ENCODE assay signal across 14 cellular contexts in genomic region chr4:109169160-109169559, GRCh38.
"Had no signal": no experiment of that assay in that cellular context is flagged by ENCODE, and none has a peak within 500 bp of the region (broad histone marks: within the 10 kb centered on the region; RNA-seq: fewer than 3 reads in every experiment).

No MANE protein-coding gene starts in this region.

- H3K27ac Mint-ChIP-seq: activated CD4-positive, alpha-beta T cell treated with anti-CD3 and anti-CD28 coated beads, Interleukin-2, amount 10 ng/mL, durations not matched to agents 7 days and 5 days; activated naive CD8-positive, alpha-beta T cell; natural killer cell; stimulated activated naive B cell treated with anti-CD40 and anti-IgM and Interleukin-4, amounts not matched to agents 10 μg/mL and 1 μg/mL and 100 μg/mL, for 72 hours; T-helper 2 cell treated with Interferon-gamma antibody and Interleukin-4, amounts not matched to agents 5 μg/mL and 100 μg/mL, for 36 hours had no signal

- H3K4me3 ChIP-seq: thyroid gland had no signal

- H3K9me3 Mint-ChIP-seq: activated CD4-positive, alpha-beta T cell treated with anti-CD3 and anti-CD28 coated beads, Interleukin-2, amount 10 ng/mL, durations not matched to agents 7 days and 5 days; T-helper 2 cell treated with Interferon-gamma antibody and Interleukin-4, amounts not matched to agents 5 μg/mL and 100 μg/mL, for 36 hours had no signal

- DNase-seq: activated CD4-positive, alpha-beta T cell treated with anti-CD3 and anti-CD28 coated beads, Interleukin-2, amount 10 ng/mL, durations not matched to agents 7 days and 5 days; activated CD4-positive, CD25-positive, alpha-beta regulatory T cell; activated gamma-delta T cell treated with Interleukin-2 at 50 U/mL for 16 hours; anterior cingulate cortex; glutamatergic neuron; kidney glomerular epithelial cell; mesendoderm; natural killer cell; stimulated activated CD4-positive, alpha-beta T cell treated with anti-CD3 and anti-CD28 coated beads, Interleukin-15, amount 100 ng/mL, for 24 hours; stimulated activated CD4-positive, alpha-beta T cell treated with anti-CD3 and anti-CD28 coated beads, Interleukin-4, amount 100 ng/mL, for 1 hour; stimulated activated naive B cell treated with anti-CD40 and anti-IgM and Interleukin-4, amounts not matched to agents 10 μg/mL and 1 μg/mL and 100 μg/mL, for 72 hours; thyroid gland had no signal

- H3K4me3 Mint-ChIP-seq: activated CD4-positive, alpha-beta T cell treated with anti-CD3 and anti-CD28 coated beads, Interleukin-2, amount 10 ng/mL, durations not matched to agents 7 days and 5 days; activated naive CD8-positive, alpha-beta T cell; natural killer cell; stimulated activated naive B cell treated with anti-CD40 and anti-IgM and Interleukin-4, amounts not matched to agents 10 μg/mL and 1 μg/mL and 100 μg/mL, for 72 hours; T-helper 2 cell treated with Interferon-gamma antibody and Interleukin-4, amounts not matched to agents 5 μg/mL and 100 μg/mL, for 36 hours had no signal

- H3K4me1 Mint-ChIP-seq: activated CD4-positive, alpha-beta T cell treated with anti-CD3 and anti-CD28 coated beads, Interleukin-2, amount 10 ng/mL, durations not matched to agents 7 days and 5 days; natural killer cell; stimulated activated naive B cell treated with anti-CD40 and anti-IgM and Interleukin-4, amounts not matched to agents 10 μg/mL and 1 μg/mL and 100 μg/mL, for 72 hours had no signal

- H3K4me1 ChIP-seq: thyroid gland had no signal

- H3K36me3 ChIP-seq: thyroid gland had no signal

- H3K27me3 ChIP-seq: thyroid gland had no signal

- ATAC-seq: natural killer cell; stimulated activated naive B cell treated with anti-CD40 and anti-IgM and Interleukin-4, amounts not matched to agents 10 μg/mL and 1 μg/mL and 100 μg/mL, for 72 hours had no signal

- H3K27ac ChIP-seq: thyroid gland had no signal

- H3K9me3 ChIP-seq: thyroid gland had no signal

- H3K36me3 Mint-ChIP-seq: activated naive CD8-positive, alpha-beta T cell; natural killer cell; stimulated activated naive B cell treated with anti-CD40 and anti-IgM and Interleukin-4, amounts not matched to agents 10 μg/mL and 1 μg/mL and 100 μg/mL, for 72 hours had no signal
